9 cellular contexts compared by ENCODE assay signal in genomic region chr10:21699575-21699974, GRCh38.
"Had no signal": no experiment of that assay in that cellular context is flagged by ENCODE, and none has a peak within 500 bp of the region (broad histone marks: within the 10 kb centered on the region; RNA-seq: fewer than 3 reads in every experiment).

No MANE protein-coding gene starts in this region.

- H3K27ac ChIP-seq: GM23248, HL-60 had no signal

- H3K27ac Mint-ChIP-seq: IgD-negative memory B cell had no signal

- H3K9ac ChIP-seq: GM23248 had no signal

- ATAC-seq: HCT116, HepG2 had no signal

- H3K27me3 Mint-ChIP-seq: IgD-negative memory B cell had no signal

- H3K36me3 ChIP-seq: HAP-1 had no signal

- FAIRE-seq: HepG2 had no signal

- DNase-seq: GM23248, GOT3, H7, KG1 had no signal

- H3K4me3 ChIP-seq: GM23248, HAP-1 had no signal

- H3K4me3 Mint-ChIP-seq: IgD-negative memory B cell had no signal
